ENCODE assay signal across 11 cellular contexts in genomic region chr2:128732976-128733431, GRCh38.
DNase-seq lines count a peak whose midpoint lies in the region; ATAC-seq and TF ChIP-seq lines count a peak whose summit lies in the region.
"Had no signal": no experiment of that assay in that cellular context is flagged by ENCODE, and none has a peak within 500 bp of the region (broad histone marks: within the 10 kb centered on the region; RNA-seq: fewer than 3 reads in every experiment).

No MANE protein-coding gene starts in this region.

- H3K9me3 ChIP-seq in BLaER1 treated with 17β-estradiol and CSF1 and Interleukin-3, amounts not matched to agents 10 nM and 100 nM (replicated peaks in 1 of 11), result peaks cover 0 to 21% (median 15%) of the 10 kb centered on the region in 11 experiments; a peak in 14 of 22 replicates

- H3K27me3 ChIP-seq in BLaER1 treated with 17β-estradiol and CSF1 and Interleukin-3, amounts not matched to agents 10 nM and 100 nM, result no peaks in the 10 kb centered on the region
- no peaks in the 10 kb centered on the region for H3K27me3 ChIP-seq in H7 (ENCODE audit: control insufficient read depth, insufficient read depth, low read length)

- no peak for TF ChIP-seq CTCF in fibroblast of villous mesenchyme (IDR thresholded peaks at IDR 0.05; ENCODE audit: insufficient read depth, low read depth, low read length)

- H3K4me2 ChIP-seq in BLaER1 treated with 17β-estradiol and CSF1 and Interleukin-3, amounts not matched to agents 10 nM and 100 nM, result peak overlapping the region; percentile 78 to 95 (median 89)

- peak overlapping the region in 9 of 11 experiments; percentile 4 to 79 (median 66); a peak in 13 of 22 replicates for H3K9ac ChIP-seq in BLaER1 treated with 17β-estradiol and CSF1 and Interleukin-3, amounts not matched to agents 10 nM and 100 nM

- peak overlapping the region in 9 of 11 experiments; percentile 63 to 86 (median 82); a peak in 18 of 22 replicates for H3K27ac ChIP-seq in BLaER1 treated with 17β-estradiol and CSF1 and Interleukin-3, amounts not matched to agents 10 nM and 100 nM
- H3K27ac ChIP-seq: WERI-Rb-1 had no signal

- H4K20me1 ChIP-seq in BLaER1 treated with 17β-estradiol and CSF1 and Interleukin-3, amounts not matched to agents 10 nM and 100 nM, result no peaks in the 10 kb centered on the region

- no peaks in the 10 kb centered on the region for H3K36me3 ChIP-seq in BLaER1 treated with 17β-estradiol and CSF1 and Interleukin-3, amounts not matched to agents 10 nM and 100 nM
- no peaks in the 10 kb centered on the region for H3K36me3 ChIP-seq in H7 (replicated peaks; ENCODE audit: control insufficient read depth, insufficient read depth, low read length)
- H3K36me3 ChIP-seq: WERI-Rb-1 had no signal

- peak; percentile 40 for DNase-seq in NCI-H226
- DNase-seq in fibroblast of villous mesenchyme (ENCODE audit: low read depth), result peak; percentile 87
- no peak for DNase-seq in stimulated activated CD4-positive, alpha-beta T cell treated with anti-CD3 and anti-CD28 coated beads, Interleukin-12 subunit alpha, Interleukin-12 subunit beta, amount 100 ng/mL, for 4 hours
- no peak for DNase-seq in H7
- no peak for DNase-seq in superior temporal gyrus (ENCODE audit: extremely low spot score)
- no peak for DNase-seq in germinal center (ENCODE audit: low spot score)
- DNase-seq: NCI-H1417 treated with DMSO at 0.1 percent for 48 hours, substantia nigra, WERI-Rb-1 had no signal

- peaks cover 49 to 69% (median 65%) of the 10 kb centered on the region in 10 experiments for H3K4me1 ChIP-seq in BLaER1 treated with 17β-estradiol and CSF1 and Interleukin-3, amounts not matched to agents 10 nM and 100 nM

- peak; percentile 54 for ATAC-seq in GM21619 (IDR thresholded peaks at IDR 0.05; ENCODE audit: unreplicated experiment)

- H3K4me3 ChIP-seq in BLaER1 treated with 17β-estradiol and CSF1 and Interleukin-3, amounts not matched to agents 10 nM and 100 nM, result no peak overlapping the region
- H3K4me3 ChIP-seq in fibroblast of villous mesenchyme (ENCODE audit: low read depth, low read length) (no peak overlapping the region), H7 (ENCODE audit: insufficient read depth, low read depth, low read length) (no peak overlapping the region)

Comparison
In these comparisons a context has a peak if more than half of its experiments do, and no peak if none do; other contexts are left out.
1. DNase-seq: peak in NCI-H226 (single experiment) and fibroblast of villous mesenchyme (single experiment); none in stimulated activated CD4-positive, alpha-beta T cell treated with anti-CD3 and anti-CD28 coated beads, Interleukin-12 subunit alpha, Interleukin-12 subunit beta, amount 100 ng/mL, for 4 hours (single experiment), H7 (single experiment), superior temporal gyrus (single experiment) and germinal center (single experiment).